8 cellular contexts compared by ENCODE assay signal in the genomic region with DNA sequence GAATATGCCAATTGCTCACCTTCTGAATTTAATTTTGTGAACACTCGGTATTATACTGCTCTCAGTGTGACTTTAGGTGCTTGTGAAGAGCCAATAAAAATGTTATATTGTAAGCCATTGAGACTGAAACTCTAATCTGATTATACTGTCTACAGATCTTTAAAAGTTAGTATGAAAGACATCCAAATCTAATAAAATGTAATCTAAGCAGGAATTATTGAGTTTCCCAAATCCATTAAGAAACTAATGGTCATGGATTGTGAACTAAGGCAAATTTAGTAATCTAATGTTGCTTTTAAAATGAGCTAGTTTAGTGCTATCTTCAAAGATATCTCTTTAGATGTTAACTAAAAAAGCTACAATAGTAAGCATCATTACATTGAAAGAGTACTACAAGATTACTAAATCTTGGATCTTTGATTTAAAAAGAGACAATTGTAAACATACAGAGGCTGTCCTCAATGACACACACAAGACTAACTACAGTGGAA.
"Had no signal": no experiment of that assay in that cellular context is flagged by ENCODE, and none has a peak within 500 bp of the region (broad histone marks: within the 10 kb centered on the region; RNA-seq: fewer than 3 reads in every experiment).

No MANE protein-coding gene starts in this region.

- DNase-seq: H9, HCEC 1CT, IMR-90 had no signal

- H2AFZ ChIP-seq: GM23338 had no signal

- H3K4me2 ChIP-seq: GM23338 had no signal

- FAIRE-seq: H1, H54, HTR-8/SVneo, K562 had no signal

- ATAC-seq: GM23338, K562 had no signal

- H3K4me3 ChIP-seq: GM23338, K562 had no signal
